Comparison of ENCODE assay signal across 1 cellular context in the genomic region with DNA sequence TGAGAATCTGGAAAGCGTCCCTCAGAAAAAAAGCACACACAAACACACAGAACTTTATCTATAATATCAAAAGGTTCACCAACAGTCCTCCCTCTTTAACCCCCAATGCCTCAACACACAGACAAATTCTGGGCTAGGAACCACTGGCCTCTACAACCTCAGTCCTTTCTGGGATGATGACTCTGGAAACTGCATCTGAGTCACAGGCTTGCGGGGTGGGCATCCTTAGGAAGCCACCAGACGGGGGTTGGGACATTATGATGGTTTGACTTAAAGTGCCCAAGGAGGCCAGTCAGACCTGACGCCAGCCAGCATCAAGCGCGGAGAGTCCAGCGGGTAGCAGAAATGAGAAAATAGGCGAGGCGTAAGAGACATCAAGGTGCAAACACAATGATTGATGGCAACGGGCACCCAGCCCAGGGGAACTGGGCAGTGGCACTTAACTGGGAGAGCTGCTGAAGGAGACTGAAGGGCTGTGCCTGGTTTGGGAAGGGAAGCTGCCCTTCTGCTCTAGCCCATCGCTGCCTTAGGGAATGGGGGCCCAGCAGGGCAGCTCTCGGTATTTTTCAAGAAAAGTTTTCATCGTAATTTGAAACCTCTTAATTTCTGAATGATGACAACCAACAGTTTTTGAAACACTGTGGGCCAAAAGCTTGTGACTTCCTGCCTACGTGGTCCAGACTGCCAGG.
TF ChIP-seq lines count a peak whose summit lies in the region.

No MANE protein-coding gene starts in this region.

TF ChIP-seq in SK-N-SH treated with all-trans-retinoic acid at 6 μM for 48 hours, 23 proteins besides CTCF, POLR2A, EP300 and RAD21 (continued from another document):
- TF ChIP-seq CSDC2 (CRISPR knock-in tag; IDR thresholded peaks at IDR 0.05) (no peak), ZFP30 (CRISPR knock-in tag; IDR thresholded peaks at IDR 0.05) (no peak), ARNTL (CRISPR knock-in tag; IDR thresholded peaks at IDR 0.05; ENCODE audit: borderline replicate concordance, low read depth) (no peak), PATZ1 (CRISPR knock-in tag; IDR thresholded peaks at IDR 0.05; ENCODE audit: borderline replicate concordance) (no peak), ESRRG (CRISPR knock-in tag; IDR thresholded peaks at IDR 0.05) (no peak), GLIS3 (CRISPR knock-in tag; IDR thresholded peaks at IDR 0.05) (no peak)
